Comparison of ENCODE assay signal across 8 cellular contexts in the genomic region with DNA sequence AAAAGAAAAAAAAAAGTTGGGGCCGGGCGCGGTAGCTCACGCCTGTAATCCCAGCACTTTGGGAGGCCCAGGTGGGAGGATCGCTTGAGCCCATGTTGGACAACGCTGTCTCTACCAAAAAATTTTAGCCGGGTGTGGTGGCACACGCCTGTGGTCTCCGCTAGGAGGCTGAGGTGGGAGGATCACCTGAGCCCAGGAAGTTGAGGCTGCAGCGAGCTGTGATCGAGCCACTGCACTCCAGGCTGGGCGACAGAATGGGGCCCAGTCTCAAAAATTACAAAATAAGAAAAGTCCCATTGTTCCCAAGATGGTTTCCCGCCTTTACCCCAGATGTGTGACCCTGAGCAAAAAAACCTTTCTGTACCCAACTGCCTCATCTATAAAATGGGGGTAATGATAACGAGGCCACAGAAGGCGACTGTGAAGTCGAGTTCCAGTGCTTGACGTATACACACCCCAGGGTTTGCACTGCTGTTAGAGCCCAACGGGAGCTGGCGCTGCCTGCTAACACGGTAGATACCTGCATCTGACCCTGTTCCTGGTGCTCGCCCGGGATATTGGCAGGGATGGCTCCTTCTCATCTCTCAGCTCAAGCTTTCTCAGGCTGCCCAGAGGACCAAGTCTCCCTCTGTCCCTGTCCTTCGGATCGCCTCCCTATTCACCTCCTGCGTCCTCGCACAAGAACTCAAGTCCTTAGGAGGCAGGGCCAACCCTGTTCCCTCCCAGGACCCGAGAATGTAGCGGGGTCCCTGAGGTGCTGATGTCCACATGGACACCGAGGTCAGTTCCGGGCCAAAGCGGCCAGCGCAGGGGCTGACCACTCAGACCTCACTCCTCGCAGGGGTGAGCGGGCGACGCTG. TPM values are rescaled to one million over a fixed set of nuclear protein-coding genes. Genes with fewer than 3 reads are reported as not detected.
DNase-seq lines count a peak whose midpoint lies in the region; ATAC-seq and TF ChIP-seq lines count a peak whose summit lies in the region.

No MANE protein-coding gene starts in this region.

- WGBS in mammary epithelial cell (ENCODE audit: low coverage, missing lambda C conversion rate) = 10% methylated on average over 12 of the region's 36 CpGs
- 37% methylated on average over 34 of the region's 36 CpGs for WGBS in mesenchymal stem cell

- H2AK5ac ChIP-seq in mesenchymal stem cell (ENCODE audit: low read length, severe bottlenecking) = peak overlapping the region; percentile 12

- peak overlapping the region in 1 of 2 experiments; percentile 57 for H3K23ac ChIP-seq in mesenchymal stem cell (ENCODE audit: low read length in 2 of 2)

- CTCF ChIA-PET in mammary epithelial cell (lab: Charles Lee; ENCODE audit: low non-redundant PET) = no interaction called here

- no peaks in the 10 kb centered on the region for H3K9me3 ChIP-seq in MM.1S (replicated peaks; ENCODE audit: insufficient read depth, low read length)
- H3K9me3 ChIP-seq in mammary epithelial cell (replicated peaks; ENCODE audit: insufficient read depth, low read length) = no peaks in the 10 kb centered on the region
- H3K9me3 ChIP-seq in mesenchymal stem cell (ENCODE audit: control insufficient read depth, low read length) = no peaks in the 10 kb centered on the region
- H3K9me3 ChIP-seq in upper lobe of right lung = no peaks in the 10 kb centered on the region

- peak overlapping the region; percentile 93 for H4K8ac ChIP-seq in mesenchymal stem cell (ENCODE audit: low read length)

- ATAC-seq in GM18499 (IDR thresholded peaks at IDR 0.05; ENCODE audit: insufficient read depth, unreplicated experiment) (peak; percentile 0), upper lobe of right lung (no peak), GM21576 (IDR thresholded peaks at IDR 0.05; ENCODE audit: unreplicated experiment) (no peak), HG03025 (IDR thresholded peaks at IDR 0.05; ENCODE audit: low FRiP score, unreplicated experiment) (no peak)

- H4K20me1 ChIP-seq in MM.1S (ENCODE audit: insufficient read depth, low read length) (peaks cover 15% of the 10 kb centered on the region), mammary epithelial cell (ENCODE audit: insufficient read depth, low read length) (no peaks in the 10 kb centered on the region)

- peak overlapping the region in 1 of 2 experiments; percentile 60 for H2BK12ac ChIP-seq in mesenchymal stem cell (ENCODE audit: low read length in 2 of 2)

- H3K4me1 ChIP-seq in MM.1S (ENCODE audit: low read length) = peaks cover 17% of the 10 kb centered on the region
- peaks cover 30% of the 10 kb centered on the region for H3K4me1 ChIP-seq in mammary epithelial cell (ENCODE audit: insufficient read depth, low read length)
- H3K4me1 ChIP-seq in mesenchymal stem cell (ENCODE audit: control insufficient read depth, insufficient read depth, low read depth, low read length) = peaks cover 37% of the 10 kb centered on the region
- peaks cover 38% of the 10 kb centered on the region for H3K4me1 ChIP-seq in upper lobe of right lung

- H3K4ac ChIP-seq in mesenchymal stem cell (ENCODE audit: low read depth in 1 of 2, low read length in 2 of 2) = peak overlapping the region; percentile 36 to 92

- intact Hi-C loops in mammary epithelial cell (cut with micrococcal nuclease) (loop anchor here (1.0 to 5.0 kb wide), 2 partner anchors 11 to 34 kb away; partner anchors contain the start of genes POLR2L and TSPAN4), upper lobe of right lung (cut with DNase I) (no loop called here)

- H3K9ac ChIP-seq in MM.1S (ENCODE audit: low read length) = peak overlapping the region; percentile 96
- peak overlapping the region; percentile 93 for H3K9ac ChIP-seq in mammary epithelial cell (ENCODE audit: insufficient read depth, low read length)
- H3K9ac ChIP-seq in mesenchymal stem cell (ENCODE audit: low read length) = peak overlapping the region; percentile 90

- peaks cover 20% of the 10 kb centered on the region for H3K79me1 ChIP-seq in mesenchymal stem cell (replicated peaks; ENCODE audit: low read length, poor library complexity, severe bottlenecking)

- H2AFZ ChIP-seq in MM.1S (ENCODE audit: low read length) = peak overlapping the region; percentile 95
- H2AFZ ChIP-seq in mammary epithelial cell (ENCODE audit: low read depth, low read length) = peak overlapping the region; percentile 93
- H2AFZ ChIP-seq in mesenchymal stem cell (ENCODE audit: low read depth, low read length) = peak overlapping the region; percentile 84

- no peaks in the 10 kb centered on the region for H3K9me2 ChIP-seq in MM.1S (replicated peaks; ENCODE audit: insufficient read depth, low read length)

- H2BK15ac ChIP-seq in mesenchymal stem cell (ENCODE audit: low read depth, poor library complexity, severe bottlenecking) = no peak overlapping the region

- H3K18ac ChIP-seq in mesenchymal stem cell (ENCODE audit: low read depth in 1 of 2, low read length in 2 of 2) = peak overlapping the region; percentile 94 to 97

- dilution Hi-C loops in mammary epithelial cell (cut with HindIII; ENCODE audit: low sequenced_read_pairs) = loop anchor here (5.0 kb wide), 2 partner anchors 34 to 51 kb away; partner anchors contain the start of genes POLR2L and TSPAN4

- H2BK120ac ChIP-seq in mesenchymal stem cell (ENCODE audit: low read depth, low read length) = no peak overlapping the region

- H3K4me3 ChIP-seq in MM.1S (ENCODE audit: low read length) (peak overlapping the region; percentile 100), mammary epithelial cell (replicated peaks in 1 of 3; ENCODE audit: insufficient read depth in 1 of 3, low read depth in 2 of 3, low read length in 3 of 3) (peak overlapping the region; percentile 86 to 94 (median 91)), mesenchymal stem cell (ENCODE audit: insufficient read depth in 1 of 2, low read depth in 1 of 2, low read length in 2 of 2) (peak overlapping the region; percentile 83), upper lobe of right lung (peak overlapping the region; percentile 100)

- DNase-seq in MM.1S (peak; percentile 45), mammary epithelial cell (no peak), mesenchymal stem cell (no peak), upper lobe of right lung (no peak), NCI-H526 (lab: John Stamatoyannopoulos, UW) (no peak)

- TSS peak; percentile 67 for BruUV-seq in mammary epithelial cell (replicated peaks; lab: Mats Ljungman, UMichigan)

- peaks cover 62% of the 10 kb centered on the region for H3K79me2 ChIP-seq in MM.1S (ENCODE audit: low read length)
- H3K79me2 ChIP-seq in mammary epithelial cell (ENCODE audit: insufficient read depth, low read length) = peaks cover 62% of the 10 kb centered on the region

- TF ChIP-seq CTCF in MM.1S (IDR thresholded peaks at IDR 0.05; ENCODE audit: low read length) (peak; percentile 11; the same call in 1 of the 2 replicates), mammary epithelial cell (conservative IDR thresholded peaks at IDR 0.05 in 1 of 2, IDR thresholded peaks at IDR 0.05 in 1 of 2; ENCODE audit: extremely low read depth in 1 of 2, insufficient read depth in 1 of 2, low read depth in 1 of 2, low read length in 2 of 2) (no peak), upper lobe of right lung (IDR thresholded peaks at IDR 0.05) (no peak)

- H3K36me3 ChIP-seq in MM.1S (replicated peaks; ENCODE audit: insufficient read depth, low read length) (peaks cover 15% of the 10 kb centered on the region), mammary epithelial cell (ENCODE audit: insufficient read depth, low read length) (peaks cover 23% of the 10 kb centered on the region), mesenchymal stem cell (ENCODE audit: control insufficient read depth in 1 of 2, insufficient read depth in 2 of 2, low read depth in 1 of 2, low read length in 2 of 2) (peaks cover 26 to 30% of the 10 kb centered on the region in 2 experiments), upper lobe of right lung (peaks cover 27% of the 10 kb centered on the region)

- no peaks in the 10 kb centered on the region for H3K27me3 ChIP-seq in MM.1S (replicated peaks; ENCODE audit: insufficient read depth, low read length)
- no peaks in the 10 kb centered on the region for H3K27me3 ChIP-seq in mammary epithelial cell (ENCODE audit: insufficient read depth, low read length)
- no peaks in the 10 kb centered on the region for H3K27me3 ChIP-seq in mesenchymal stem cell (ENCODE audit: control insufficient read depth in 1 of 2, insufficient read depth in 1 of 2, low read length in 2 of 2)
- no peaks in the 10 kb centered on the region for H3K27me3 ChIP-seq in upper lobe of right lung

- H2BK5ac ChIP-seq in mesenchymal stem cell (ENCODE audit: low read depth, low read length, poor library complexity, severe bottlenecking) = peak overlapping the region; percentile 70

- peaks cover 46% of the 10 kb centered on the region for H3F3A ChIP-seq in MM.1S (ENCODE audit: insufficient read depth, low read length)

- H3K27ac ChIP-seq in MM.1S (ENCODE audit: low read length) (peak overlapping the region; percentile 96), mammary epithelial cell (ENCODE audit: insufficient read depth, low read depth, low read length) (peak overlapping the region; percentile 93), mesenchymal stem cell (ENCODE audit: low read length, poor library complexity, severe bottlenecking) (peak overlapping the region; percentile 77), upper lobe of right lung (peak overlapping the region; percentile 97)

- peak overlapping the region in 1 of 2 experiments; percentile 99 for H3K14ac ChIP-seq in mesenchymal stem cell (ENCODE audit: low read length in 2 of 2)

- in situ Hi-C loops in mammary epithelial cell (cut with MboI; ENCODE audit: low sequenced_read_pairs in 2 of 2) = no loop called here

- peak overlapping the region; percentile 95 for H3K4me2 ChIP-seq in MM.1S (ENCODE audit: low read depth, low read length)
- peak overlapping the region; percentile 92 for H3K4me2 ChIP-seq in mammary epithelial cell (ENCODE audit: insufficient read depth, low read depth, low read length)
- peak overlapping the region; percentile 64 for H3K4me2 ChIP-seq in mesenchymal stem cell (ENCODE audit: low read length, poor library complexity, severe bottlenecking)

- peak overlapping the region; percentile 91 for H4K91ac ChIP-seq in mesenchymal stem cell (ENCODE audit: low read length)

RNA-seq across cellular contexts. Expression of gene RPLP2, which starts 1.1 kb away (rescaled TPM):
- total RNA-seq in mammary epithelial cell (1,000 to 10,000 TPM in 1 of 2 donors, 100 to 1,000 TPM in 1; 135 to 1,487 TPM), upper lobe of right lung (1,548 TPM)
- 1,296 TPM for polyA plus RNA-seq in mammary epithelial cell
- 737 TPM for polyA minus RNA-seq in mammary epithelial cell
- polyA plus RNA-seq in mesenchymal stem cell (2013, experiment 1 of 2) = 3,881 TPM
- polyA plus RNA-seq in mesenchymal stem cell (2013, experiment 2 of 2) = 4,036 TPM

RNA-seq across cellular contexts. Expression of gene PIDD1, which starts 3.6 kb away (rescaled TPM):
- total RNA-seq in mammary epithelial cell (10 to 100 TPM in 1 of 2 donors, 1 to 10 TPM in 1; 4.5 to 19.2 TPM), upper lobe of right lung (13.1 TPM)
- polyA plus RNA-seq in mammary epithelial cell = 9.3 TPM
- polyA minus RNA-seq in mammary epithelial cell = 1.8 TPM
- polyA plus RNA-seq in mesenchymal stem cell (2013, experiment 1 of 2) = 8.3 TPM
- polyA plus RNA-seq in mesenchymal stem cell (2013, experiment 2 of 2) = 9.2 TPM

RNA-seq across cellular contexts. Expression of gene PNPLA2, which starts 10.1 kb away (rescaled TPM):
- total RNA-seq in mammary epithelial cell (10 to 100 TPM; 14.7 to 62.6 TPM), upper lobe of right lung (143 TPM)
- 13.7 TPM for polyA plus RNA-seq in mammary epithelial cell
- 17.2 TPM for polyA minus RNA-seq in mammary epithelial cell
- 30.6 TPM for polyA plus RNA-seq in mesenchymal stem cell (2013, experiment 1 of 2)
- polyA plus RNA-seq in mesenchymal stem cell (2013, experiment 2 of 2) = 30.0 TPM

RNA-seq across cellular contexts. Expression of gene SLC25A22, which starts 10.6 kb away (rescaled TPM):
- 10 to 100 TPM in 1 of 2 donors, 1 to 10 TPM in 1; 7.3 to 29.5 TPM for total RNA-seq in mammary epithelial cell
- polyA plus RNA-seq in mammary epithelial cell = 19.4 TPM
- polyA minus RNA-seq in mammary epithelial cell = 11.3 TPM
- polyA plus RNA-seq in mesenchymal stem cell (2013, experiment 1 of 2) = 11.7 TPM
- 10.9 TPM for polyA plus RNA-seq in mesenchymal stem cell (2013, experiment 2 of 2)
- total RNA-seq in upper lobe of right lung = 20.8 TPM

RNA-seq across cellular contexts. Expression of gene CEND1, which starts 18.8 kb away (rescaled TPM):
- total RNA-seq in mammary epithelial cell (not detected), upper lobe of right lung (not detected)
- polyA plus RNA-seq in mammary epithelial cell = not detected
- polyA minus RNA-seq in mammary epithelial cell = not detected
- 0.03 TPM for polyA plus RNA-seq in mesenchymal stem cell (2013, experiment 1 of 2)
- 0.11 TPM for polyA plus RNA-seq in mesenchymal stem cell (2013, experiment 2 of 2)
